In the genomic region with DNA sequence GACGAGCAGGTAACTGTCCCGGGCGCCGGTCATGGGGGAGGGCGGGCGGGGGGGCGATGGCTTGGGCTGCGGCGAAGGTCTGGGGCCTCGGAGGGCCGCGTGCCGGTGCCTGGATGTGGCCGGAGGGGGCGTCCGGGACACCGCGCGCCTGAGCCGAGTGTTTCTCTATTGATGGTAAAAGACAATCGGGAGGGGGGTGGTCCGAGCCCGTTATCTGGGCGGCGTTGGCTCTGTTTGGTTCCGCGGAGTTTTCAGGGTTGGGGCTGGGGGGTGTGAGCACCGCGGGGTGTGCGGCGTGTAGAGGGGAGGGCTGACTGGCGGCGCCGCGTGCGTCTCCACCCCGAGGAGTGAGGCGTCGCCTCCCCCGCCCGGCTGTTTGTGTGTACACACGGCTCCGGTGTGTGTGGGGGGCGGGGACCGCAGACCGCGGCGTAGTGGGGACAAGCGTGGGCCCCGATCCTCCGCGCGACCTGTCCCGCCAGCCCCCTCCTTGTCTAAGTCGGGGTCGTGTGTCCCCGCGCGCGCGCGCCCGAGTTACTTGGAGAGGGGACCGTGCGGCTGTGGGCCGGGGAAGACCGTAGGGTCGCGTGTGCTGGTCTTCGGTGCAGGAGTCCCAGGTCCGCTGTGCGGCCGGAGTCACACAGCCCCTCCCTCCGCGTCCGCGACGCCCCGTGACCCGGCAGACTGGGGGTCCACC, we compare ENCODE assay signal across 8 cellular contexts. TPM values are rescaled to one million over a fixed set of nuclear protein-coding genes. Genes with fewer than 3 reads are reported as not detected.
A peak's percentile ranks its signal among the peaks of the same experiment; 100 is the strongest.
DNase-seq lines count a peak whose midpoint lies in the region; ATAC-seq and TF ChIP-seq lines count a peak whose summit lies in the region.

No MANE protein-coding gene starts in this region.

- no TSS peak for BruUV-seq in Calu3 (replicated peaks; lab: Mats Ljungman, UMichigan)

- ATAC-seq in GM21786 (IDR thresholded peaks at IDR 0.05; ENCODE audit: unreplicated experiment) (peak; percentile 25), left lobe of liver (peak; percentile 77)

- TF ChIP-seq CTCF in Calu3 (IDR thresholded peaks at IDR 0.05; ENCODE audit: unreplicated experiment), result peak; percentile 18

- no peaks in the 10 kb centered on the region for H3K9me3 Mint-ChIP-seq in Calu3 (ENCODE audit: low read depth, unreplicated experiment)
- no peaks in the 10 kb centered on the region for H3K9me3 Mint-ChIP-seq in dendritic cell treated with granulocyte-macrophage colony-stimulating factor and Interleukin-4, amounts not matched to agents 40 ng/mL and 50 ng/mL, for 4 days

- H3K4me1 Mint-ChIP-seq in Calu3 (ENCODE audit: low read depth, unreplicated experiment), result peaks cover 10% of the 10 kb centered on the region
- H3K4me1 Mint-ChIP-seq in dendritic cell treated with granulocyte-macrophage colony-stimulating factor and Interleukin-4, amounts not matched to agents 40 ng/mL and 50 ng/mL, for 4 days (ENCODE audit: low read depth), result peaks cover 23% of the 10 kb centered on the region

- CTCF ChIA-PET in Calu3 (lab: Charles Lee), result no interaction called here

- H3K4me3 Mint-ChIP-seq in Calu3 (ENCODE audit: low read depth, unreplicated experiment), result peak overlapping the region; percentile 97
- H3K4me3 Mint-ChIP-seq in dendritic cell treated with granulocyte-macrophage colony-stimulating factor and Interleukin-4, amounts not matched to agents 40 ng/mL and 50 ng/mL, for 4 days, result peak overlapping the region; percentile 94

- no peaks in the 10 kb centered on the region for H3K27me3 Mint-ChIP-seq in Calu3 (ENCODE audit: unreplicated experiment)
- peaks cover 8% of the 10 kb centered on the region for H3K27me3 Mint-ChIP-seq in dendritic cell treated with granulocyte-macrophage colony-stimulating factor and Interleukin-4, amounts not matched to agents 40 ng/mL and 50 ng/mL, for 4 days

- no peak overlapping the region for H3K27ac Mint-ChIP-seq in Calu3 (ENCODE audit: unreplicated experiment)
- peak overlapping the region; percentile 85 for H3K27ac Mint-ChIP-seq in dendritic cell treated with granulocyte-macrophage colony-stimulating factor and Interleukin-4, amounts not matched to agents 40 ng/mL and 50 ng/mL, for 4 days

- intact Hi-C loops in Calu3 (cut with micrococcal nuclease; ENCODE audit: unreplicated experiment), result loop anchor here (2.0 to 5.0 kb wide), 2 partner anchors 64 to 122 kb away; no protein-coding TSS in a partner anchor
- intact Hi-C loops in dendritic cell treated with granulocyte-macrophage colony-stimulating factor and Interleukin-4, amounts not matched to agents 40 ng/mL and 50 ng/mL, for 4 days (cut with micrococcal nuclease), result loop anchor here (10.0 kb wide), 1 partner anchor 944 kb away; a partner anchor contains a TSS

- peaks cover 33% of the 10 kb centered on the region for H3K36me3 Mint-ChIP-seq in Calu3 (ENCODE audit: insufficient read depth, unreplicated experiment)
- H3K36me3 Mint-ChIP-seq in dendritic cell treated with granulocyte-macrophage colony-stimulating factor and Interleukin-4, amounts not matched to agents 40 ng/mL and 50 ng/mL, for 4 days (ENCODE audit: low read depth), result peaks cover 21% of the 10 kb centered on the region

- DNase-seq in Calu3 (peak; percentile 73), NCI-H1105 (lab: John Stamatoyannopoulos, UW) (peak; percentile 38), left lobe of liver (ENCODE audit: low spot score) (peak; percentile 89), epidermal melanocyte (ENCODE audit: insufficient read length, low spot score) (no peak)
- peak; percentile 59 to 70 for DNase-seq in activated CD4-positive, alpha-beta T cell treated with anti-CD3 and anti-CD28 coated beads for 4 hours
- DNase-seq in stimulated activated CD4-positive, alpha-beta T cell treated with anti-CD3 and anti-CD28 coated beads, Interleukin-4, amount 100 ng/mL, for 24 hours, result peak; percentile 46

RNA-seq across cellular contexts. Expression of a gene that starts 1.6 kb away (rescaled TPM):
- 33.2 and 40.8 TPM in 2 replicates for total RNA-seq in Calu3 (2022)
- 74.4 TPM for total RNA-seq in left lobe of liver
